13 cellular contexts compared by ENCODE assay signal in the genomic region with DNA sequence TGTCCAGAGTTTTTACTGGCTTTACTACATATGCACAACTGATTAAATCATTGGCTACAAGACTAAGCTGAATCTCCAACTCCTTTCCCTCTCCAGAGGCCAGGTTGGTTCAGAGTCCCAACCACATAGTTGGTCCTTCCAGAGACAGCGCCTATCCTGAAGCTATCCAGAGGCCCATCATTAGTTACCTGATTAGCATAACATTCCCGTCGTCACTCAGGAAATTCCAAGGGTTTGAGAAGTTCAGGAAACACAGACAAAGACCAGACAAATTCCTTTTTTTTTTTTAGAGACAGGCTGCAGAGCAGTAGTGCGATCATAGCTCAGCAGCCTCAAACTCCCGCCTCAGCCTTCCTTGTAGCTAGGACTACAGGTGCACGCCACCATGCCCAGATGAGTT.
DNase-seq lines count a peak whose midpoint lies in the region; ATAC-seq and TF ChIP-seq lines count a peak whose summit lies in the region.
"Had no signal": no experiment of that assay in that cellular context is flagged by ENCODE, and none has a peak within 500 bp of the region (broad histone marks: within the 10 kb centered on the region; RNA-seq: fewer than 3 reads in every experiment).

No MANE protein-coding gene starts in this region.

- H3K9me3 Mint-ChIP-seq in HFFc6 (0 out of 2 replicates have a peak, but pooled peaks cover 5% of the 10 kb centered on the region), WTC11 (peaks cover 15% of the 10 kb centered on the region)

- H3K27ac Mint-ChIP-seq in HFFc6 = peak overlapping the region; percentile 69
- H3K27ac Mint-ChIP-seq in WTC11 = peak overlapping the region; percentile 96

- H3K23ac ChIP-seq in trophoblast cell (ENCODE audit: low read length) = no peak overlapping the region

- no peak overlapping the region for H3K4me3 ChIP-seq in hepatocyte
- H3K4me3 ChIP-seq in trophoblast cell (ENCODE audit: low read depth, low read length) = no peak overlapping the region
- H3K4me3 ChIP-seq in BE2C (ENCODE audit: low read depth, low read length) = no peak overlapping the region
- H3K4me3 ChIP-seq: body of pancreas had no signal

- no peak overlapping the region for H2BK120ac ChIP-seq in trophoblast cell (ENCODE audit: insufficient read depth, low read length, poor library complexity)

- CTCF ChIA-PET in WTC11 (lab: Charles Lee) = interaction anchor here (0.7 kb wide), 1 partner anchor 12 kb away, joined by 3 read pairs; no protein-coding TSS in a partner anchor

- H3K27me3 ChIP-seq in hepatocyte = no peaks in the 10 kb centered on the region
- H3K27me3 ChIP-seq in trophoblast cell (ENCODE audit: insufficient read depth, low read length) = no peaks in the 10 kb centered on the region
- H3K27me3 ChIP-seq in BE2C = no peaks in the 10 kb centered on the region
- H3K27me3 ChIP-seq: body of pancreas had no signal

- no peak overlapping the region for H3K9ac ChIP-seq in trophoblast cell (ENCODE audit: low read length)

- H3K14ac ChIP-seq in trophoblast cell (ENCODE audit: low read length) = no peak overlapping the region

- H3K27me3 Mint-ChIP-seq in HFFc6 (ENCODE audit: insufficient read depth) (no peaks in the 10 kb centered on the region), WTC11 (ENCODE audit: low read depth) (no peaks in the 10 kb centered on the region)

- no peak overlapping the region for H3K4ac ChIP-seq in trophoblast cell (ENCODE audit: low read depth, low read length)

- no peak overlapping the region for H4K12ac ChIP-seq in trophoblast cell (ENCODE audit: low read depth, low read length)

- H2AK5ac ChIP-seq in trophoblast cell (ENCODE audit: low read length) = no peak overlapping the region

- POLR2A ChIA-PET in WTC11 (lab: Charles Lee) = interaction anchor here (0.6 to 0.7 kb wide), 3 partner anchors 85 to 429 kb away, joined by 3 read pairs; no protein-coding TSS in a partner anchor

- H3K27ac ChIP-seq in hepatocyte = no peak overlapping the region
- peak overlapping the region; percentile 92 for H3K27ac ChIP-seq in trophoblast cell (ENCODE audit: low read depth, low read length)
- H3K27ac ChIP-seq: body of pancreas, C4-2B had no signal

- peaks cover 9% of the 10 kb centered on the region for H3K79me1 ChIP-seq in trophoblast cell (ENCODE audit: low read length)

- H2AFZ ChIP-seq in hepatocyte (no peak overlapping the region), trophoblast cell (ENCODE audit: insufficient read depth, low read length, poor library complexity) (no peak overlapping the region)

- no peaks in the 10 kb centered on the region for H3K9me3 ChIP-seq in hepatocyte (ENCODE audit: low read depth)
- peaks cover 3% of the 10 kb centered on the region for H3K9me3 ChIP-seq in trophoblast cell (ENCODE audit: insufficient read depth, low read depth, low read length)
- H3K9me3 ChIP-seq in BE2C = peaks cover 2% of the 10 kb centered on the region; the same call in 1 of the 2 replicates

- ATAC-seq in WTC11 = peak; percentile 95
- no peak for ATAC-seq in left cardiac atrium
- ATAC-seq: body of pancreas had no signal

- H3K36me3 Mint-ChIP-seq in HFFc6 (ENCODE audit: low read depth) = no peaks in the 10 kb centered on the region
- peaks cover 17% of the 10 kb centered on the region for H3K36me3 Mint-ChIP-seq in WTC11

- DNase-seq in HFFc6 = peak; percentile 22
- no peak for DNase-seq in WTC11 (ENCODE audit: low spot score)
- DNase-seq in hepatocyte (ENCODE audit: low spot score) = peak; percentile 27
- peak in 1 of 2 donors; percentile 68 for DNase-seq in trophoblast cell
- no peak for DNase-seq in left cardiac atrium
- no peak for DNase-seq in BE2C
- no peak for DNase-seq in GF-D8 (lab: John Stamatoyannopoulos, UW)
- no peak for DNase-seq in NCI-H1417 treated with DMSO at 0.1 percent for 48 hours (lab: John Stamatoyannopoulos, UW)
- DNase-seq: body of pancreas, DND-41, foreskin melanocyte, NCI-H1092 had no signal

- H4K8ac ChIP-seq in trophoblast cell (ENCODE audit: low read depth, low read length) = no peak overlapping the region

- H2BK12ac ChIP-seq in trophoblast cell (ENCODE audit: low read length) = no peak overlapping the region

- H3K9me2 ChIP-seq in hepatocyte (replicated peaks; ENCODE audit: insufficient read depth) = no peaks in the 10 kb centered on the region

- intact Hi-C loops in left cardiac atrium (cut with DNase I) = no loop called here

- H3K4me1 ChIP-seq in hepatocyte (ENCODE audit: insufficient read depth) (no peaks in the 10 kb centered on the region), trophoblast cell (ENCODE audit: control insufficient read depth in 1 of 2, insufficient read depth in 2 of 2, low read length in 2 of 2) (peaks cover 14 to 20% of the 10 kb centered on the region in 2 experiments), BE2C (no peaks in the 10 kb centered on the region)
- H3K4me1 ChIP-seq: body of pancreas had no signal

- 63% methylated on average over 6 of the region's 6 CpGs for WGBS in hepatocyte (ENCODE audit: low lambda C conversion rate, missing lambda C conversion rate)
- WGBS in trophoblast cell (ENCODE audit: extremely low coverage, insufficient coverage, insufficient read length) = no CpG with 5 or more reads among the region's 6 CpGs

- H3K79me2 ChIP-seq in hepatocyte (peaks cover 56% of the 10 kb centered on the region), trophoblast cell (ENCODE audit: control insufficient read depth, insufficient read depth, low read length, poor library complexity) (no peaks in the 10 kb centered on the region)

- H3K36me3 ChIP-seq in hepatocyte (replicated peaks; ENCODE audit: insufficient read depth, low read depth) = no peaks in the 10 kb centered on the region
- H3K36me3 ChIP-seq in trophoblast cell (ENCODE audit: control insufficient read depth in 1 of 2, insufficient read depth in 2 of 2, low read length in 2 of 2) = no peaks in the 10 kb centered on the region
- H3K36me3 ChIP-seq in BE2C = no peaks in the 10 kb centered on the region

- H3K4me3 Mint-ChIP-seq in HFFc6 (peak overlapping the region; percentile 55), WTC11 (peak overlapping the region; percentile 39)

- no peak overlapping the region for H3K18ac ChIP-seq in trophoblast cell (ENCODE audit: low read length)

- H3K4me1 Mint-ChIP-seq in HFFc6 (ENCODE audit: low read depth) = peaks cover 31% of the 10 kb centered on the region
- H3K4me1 Mint-ChIP-seq in WTC11 = peaks cover 34% of the 10 kb centered on the region

- no peaks in the 10 kb centered on the region for H4K20me1 ChIP-seq in hepatocyte (ENCODE audit: insufficient read depth, poor library complexity, severe bottlenecking)

- H3K4me2 ChIP-seq in hepatocyte = no peak overlapping the region
- H3K4me2 ChIP-seq in trophoblast cell (ENCODE audit: low read length) = no peak overlapping the region

- H4K91ac ChIP-seq in trophoblast cell (ENCODE audit: low read depth, low read length) = no peak overlapping the region

- TF ChIP-seq CTCF in HFFc6 (IDR thresholded peaks at IDR 0.05) (no peak), WTC11 (IDR thresholded peaks at IDR 0.05) (no peak), hepatocyte (IDR thresholded peaks at IDR 0.05; ENCODE audit: poor library complexity) (no peak), BE2C (IDR thresholded peaks at IDR 0.05; ENCODE audit: low read depth, low read length) (no peak)

- no peak overlapping the region for H2BK5ac ChIP-seq in trophoblast cell (ENCODE audit: low read depth, low read length, poor library complexity)

TF ChIP-seq in WTC11, 78 proteins besides CTCF, POLR2A, EP300 and RAD21:
- TF ChIP-seq, protein P1, sequence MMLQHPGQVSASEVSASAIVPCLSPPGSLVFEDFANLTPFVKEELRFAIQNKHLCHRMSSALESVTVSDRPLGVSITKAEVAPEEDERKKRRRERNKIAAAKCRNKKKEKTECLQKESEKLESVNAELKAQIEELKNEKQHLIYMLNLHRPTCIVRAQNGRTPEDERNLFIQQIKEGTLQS (CRISPR knock-in tag; conservative IDR thresholded peaks at IDR 0.05) = no peak
- TF ChIP-seq, protein P2, sequence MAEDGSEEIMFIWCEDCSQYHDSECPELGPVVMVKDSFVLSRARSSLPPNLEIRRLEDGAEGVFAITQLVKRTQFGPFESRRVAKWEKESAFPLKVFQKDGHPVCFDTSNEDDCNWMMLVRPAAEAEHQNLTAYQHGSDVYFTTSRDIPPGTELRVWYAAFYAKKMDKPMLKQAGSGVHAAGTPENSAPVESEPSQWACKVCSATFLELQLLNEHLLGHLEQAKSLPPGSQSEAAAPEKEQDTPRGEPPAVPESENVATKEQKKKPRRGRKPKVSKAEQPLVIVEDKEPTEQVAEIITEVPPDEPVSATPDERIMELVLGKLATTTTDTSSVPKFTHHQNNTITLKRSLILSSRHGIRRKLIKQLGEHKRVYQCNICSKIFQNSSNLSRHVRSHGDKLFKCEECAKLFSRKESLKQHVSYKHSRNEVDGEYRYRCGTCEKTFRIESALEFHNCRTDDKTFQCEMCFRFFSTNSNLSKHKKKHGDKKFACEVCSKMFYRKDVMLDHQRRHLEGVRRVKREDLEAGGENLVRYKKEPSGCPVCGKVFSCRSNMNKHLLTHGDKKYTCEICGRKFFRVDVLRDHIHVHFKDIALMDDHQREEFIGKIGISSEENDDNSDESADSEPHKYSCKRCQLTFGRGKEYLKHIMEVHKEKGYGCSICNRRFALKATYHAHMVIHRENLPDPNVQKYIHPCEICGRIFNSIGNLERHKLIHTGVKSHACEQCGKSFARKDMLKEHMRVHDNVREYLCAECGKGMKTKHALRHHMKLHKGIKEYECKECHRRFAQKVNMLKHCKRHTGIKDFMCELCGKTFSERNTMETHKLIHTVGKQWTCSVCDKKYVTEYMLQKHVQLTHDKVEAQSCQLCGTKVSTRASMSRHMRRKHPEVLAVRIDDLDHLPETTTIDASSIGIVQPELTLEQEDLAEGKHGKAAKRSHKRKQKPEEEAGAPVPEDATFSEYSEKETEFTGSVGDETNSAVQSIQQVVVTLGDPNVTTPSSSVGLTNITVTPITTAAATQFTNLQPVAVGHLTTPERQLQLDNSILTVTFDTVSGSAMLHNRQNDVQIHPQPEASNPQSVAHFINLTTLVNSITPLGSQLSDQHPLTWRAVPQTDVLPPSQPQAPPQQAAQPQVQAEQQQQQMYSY (CRISPR knock-in tag; IDR thresholded peaks at IDR 0.05) = 0 out of 2 replicates have a peak, but pooled peaks have one; percentile 34

Comparison
In these comparisons a context has a peak if more than half of its experiments do, and no peak if none do; other contexts are left out.
1. DNase-seq: peak in HFFc6 (single experiment) and hepatocyte (single experiment); none in WTC11 (single experiment), left cardiac atrium (single experiment), BE2C (single experiment), GF-D8 (single experiment) and NCI-H1417 treated with DMSO at 0.1 percent for 48 hours (single experiment).